Comparison of ENCODE assay signal across 8 cellular contexts in the genomic region with DNA sequence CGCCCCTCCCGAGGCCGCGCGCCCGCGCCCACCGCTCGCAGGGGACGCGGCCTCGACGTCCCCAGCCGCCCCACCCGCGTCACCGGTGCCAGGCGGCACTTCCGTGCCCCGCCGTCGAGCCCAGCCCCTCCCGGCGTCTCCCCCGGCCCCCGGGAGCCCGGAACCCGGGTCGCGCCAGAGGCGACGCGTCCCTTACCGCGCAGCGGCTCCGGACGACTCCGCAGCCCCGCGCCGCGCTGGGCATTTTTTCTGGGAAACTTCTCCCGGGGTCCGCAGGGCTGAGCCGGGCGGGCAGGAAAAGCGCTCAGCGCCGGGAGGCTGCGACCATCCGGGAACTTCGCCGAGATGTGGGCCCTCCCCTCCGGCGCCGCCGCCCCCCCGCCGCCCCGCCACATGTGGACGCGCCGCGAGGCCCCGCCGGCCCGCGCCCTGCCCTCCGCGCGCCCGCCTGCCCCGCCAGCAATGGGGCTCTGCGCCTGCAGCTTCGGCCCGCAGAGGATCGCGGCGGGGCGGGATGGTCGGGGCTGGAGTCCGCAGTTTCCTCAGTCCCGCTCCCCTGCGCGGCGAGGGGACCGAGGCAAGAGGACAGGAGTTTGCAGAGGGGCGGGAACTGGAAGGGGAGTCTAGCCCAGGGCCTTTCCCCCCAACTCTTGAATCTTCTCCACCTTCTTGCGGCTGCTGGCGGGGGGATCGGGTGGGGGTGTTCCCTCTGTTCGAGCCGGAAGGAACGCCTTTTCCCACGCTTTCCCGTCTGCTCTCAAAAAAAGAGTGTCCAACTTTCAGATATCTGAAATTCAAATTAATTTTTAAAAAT.
DNase-seq lines count a peak whose midpoint lies in the region; ATAC-seq and TF ChIP-seq lines count a peak whose summit lies in the region.

No MANE protein-coding gene starts in this region.

- peak; percentile 56 for ATAC-seq in GM19025 (IDR thresholded peaks at IDR 0.05; ENCODE audit: low read depth, unreplicated experiment)
- ATAC-seq in HG03280 (IDR thresholded peaks at IDR 0.05; ENCODE audit: unreplicated experiment), result peak; percentile 41
- ATAC-seq in right cardiac atrium, result peak; percentile 91 to 92
- ATAC-seq in aorta (ENCODE audit: low FRiP score), result peak; percentile 88

- intact Hi-C loops in right cardiac atrium (cut with DNase I) (loop anchor here in 2 of 4 donors (10.0 kb wide), 2 partner anchors 78 to 198 kb away; a partner anchor contains a TSS), prostate gland (cut with DNase I) (loop anchor here (2.0 to 5.0 kb wide), 2 partner anchors 75 to 220 kb away; no protein-coding TSS in a partner anchor), aorta (cut with DNase I) (loop anchor here (1.0 to 5.0 kb wide), 4 partner anchors 65 to 220 kb away; a partner anchor contains a TSS)

- H3K4me3 ChIP-seq in right cardiac atrium (ENCODE audit: low read length) (peak overlapping the region; percentile 99), prostate gland (peak overlapping the region; percentile 83), aorta (ENCODE audit: low read length in 2 of 2) (peak overlapping the region; percentile 85 to 86)

- no peak for TF ChIP-seq CTCF in prostate gland (IDR thresholded peaks at IDR 0.05)

- H3K4me1 ChIP-seq in right cardiac atrium (ENCODE audit: control insufficient read depth, insufficient read depth, low read length), result peaks cover 4% of the 10 kb centered on the region
- no peaks in the 10 kb centered on the region for H3K4me1 ChIP-seq in prostate gland (replicated peaks)
- H3K4me1 ChIP-seq in aorta (ENCODE audit: control insufficient read depth in 1 of 2, insufficient read depth in 2 of 2, low read length in 2 of 2), result peaks cover 0 to 4% of the 10 kb centered on the region in 2 donors

- H3K27me3 ChIP-seq in right cardiac atrium (ENCODE audit: control insufficient read depth, insufficient read depth), result no peaks in the 10 kb centered on the region
- H3K27me3 ChIP-seq in prostate gland (replicated peaks; ENCODE audit: insufficient read depth), result no peaks in the 10 kb centered on the region
- no peaks in the 10 kb centered on the region for H3K27me3 ChIP-seq in aorta (ENCODE audit: control insufficient read depth in 1 of 2, insufficient read depth in 2 of 2, low read length in 1 of 2)

- under 1% methylated on average over 96 of the region's 97 CpGs for WGBS in right cardiac atrium
- under 1% methylated on average over 74 of the region's 97 CpGs for WGBS in prostate gland
- WGBS in aorta, 2 donors, result 0 to 1% methylated on average over 62 to 97 of the region's 97 CpGs

- DNase-seq in Ammon's horn (ENCODE audit: low spot score), result peak; percentile 60
- DNase-seq in T follicular helper cell (ENCODE audit: low read depth), result peak; percentile 42
- peak; percentile 44 for DNase-seq in amniotic stem cell (lab: John Stamatoyannopoulos, UW)
- DNase-seq in right cardiac atrium, result peak; percentile 80 to 92 (median 92)
- DNase-seq in prostate gland (ENCODE audit: low spot score), result peak; percentile 51
- peak; percentile 83 to 94 for DNase-seq in aorta

- H3K36me3 ChIP-seq in prostate gland, result no peaks in the 10 kb centered on the region
- no peaks in the 10 kb centered on the region for H3K36me3 ChIP-seq in aorta (ENCODE audit: control insufficient read depth in 1 of 2, insufficient read depth in 2 of 2, low read length in 1 of 2)

- H3K27ac ChIP-seq in right cardiac atrium (ENCODE audit: low read length) (peak overlapping the region; percentile 70), prostate gland (peak overlapping the region; percentile 71 to 76), aorta (ENCODE audit: low read depth in 1 of 2, low read length in 2 of 2) (peak overlapping the region; percentile 69 to 81)

- TF ChIP-seq POLR2A in prostate gland (IDR thresholded peaks at IDR 0.05), result no peak

- H3K9me3 ChIP-seq in right cardiac atrium (ENCODE audit: control insufficient read depth, low read length), result no peaks in the 10 kb centered on the region
- H3K9me3 ChIP-seq in prostate gland, result no peaks in the 10 kb centered on the region
- H3K9me3 ChIP-seq in aorta (ENCODE audit: control insufficient read depth, low read length), result no peaks in the 10 kb centered on the region

Comparison
In these comparisons a context has a peak if more than half of its experiments do, and no peak if none do; other contexts are left out.
1. Peak in every context shown above with its lines: DNase-seq, ATAC-seq, H3K4me3 ChIP-seq and H3K27ac ChIP-seq.
2. DNase-seq: peak in every context shown above with its lines; median percentile 92 in right cardiac atrium; 88 in aorta; 60 in Ammon's horn; 51 in prostate gland; 44 in amniotic stem cell; 42 in T follicular helper cell.
3. ATAC-seq: peak in every context shown above with its lines; median percentile 92 in right cardiac atrium; 88 in aorta; 56 in GM19025; 41 in HG03280.